Comparison of ENCODE assay signal across 8 cellular contexts in genomic region chr21:35026617-35027557, GRCh38. TPM values are rescaled to one million over a fixed set of nuclear protein-coding genes. Genes with fewer than 3 reads are reported as not detected.
A peak's percentile ranks its signal among the peaks of the same experiment; 100 is the strongest.
DNase-seq lines count a peak whose midpoint lies in the region; ATAC-seq lines count a peak whose summit lies in the region.

No MANE protein-coding gene starts in this region.

- peaks cover 53% of the 10 kb centered on the region for H3K36me3 Mint-ChIP-seq in dendritic cell treated with granulocyte-macrophage colony-stimulating factor and Interleukin-4, amounts not matched to agents 40 ng/mL and 50 ng/mL, for 4 days (ENCODE audit: low read depth)

- peak overlapping the region; percentile 80 for H3K4me3 Mint-ChIP-seq in dendritic cell treated with granulocyte-macrophage colony-stimulating factor and Interleukin-4, amounts not matched to agents 40 ng/mL and 50 ng/mL, for 4 days

- H3K4me1 Mint-ChIP-seq in dendritic cell treated with granulocyte-macrophage colony-stimulating factor and Interleukin-4, amounts not matched to agents 40 ng/mL and 50 ng/mL, for 4 days (ENCODE audit: low read depth): peaks cover 67% of the 10 kb centered on the region

- H3K27ac Mint-ChIP-seq in dendritic cell treated with granulocyte-macrophage colony-stimulating factor and Interleukin-4, amounts not matched to agents 40 ng/mL and 50 ng/mL, for 4 days: peak overlapping the region; percentile 88

- H3K27me3 Mint-ChIP-seq in dendritic cell treated with granulocyte-macrophage colony-stimulating factor and Interleukin-4, amounts not matched to agents 40 ng/mL and 50 ng/mL, for 4 days: no peaks in the 10 kb centered on the region

- peak; percentile 87 for ATAC-seq in GM19328 (IDR thresholded peaks at IDR 0.05; ENCODE audit: unreplicated experiment)

- no peaks in the 10 kb centered on the region for H3K9me3 Mint-ChIP-seq in dendritic cell treated with granulocyte-macrophage colony-stimulating factor and Interleukin-4, amounts not matched to agents 40 ng/mL and 50 ng/mL, for 4 days

- peak; percentile 31 for DNase-seq in A172 (ENCODE audit: low spot score)
- peak; percentile 9 for DNase-seq in HT-29 (ENCODE audit: low spot score)
- peak; percentile 80 for DNase-seq in activated CD4-positive, CD25-positive, alpha-beta regulatory T cell treated with anti-CD3 and anti-CD28 coated beads, Interleukin-2, amount 50 U/mL, for 72 hours
- DNase-seq in medulla oblongata (ENCODE audit: extremely low spot score): peak; percentile 47
- peak; percentile 68 to 76 for DNase-seq in stimulated activated CD8-positive, alpha-beta memory T cell treated with anti-CD3 and anti-CD28 coated beads, Interleukin-2, amount 100 ng/mL, for 48 hours (ENCODE audit: low read depth in 2 of 2)
- no peak for DNase-seq in NCI-H2227 (lab: John Stamatoyannopoulos, UW; ENCODE audit: unreplicated experiment)

- intact Hi-C loops in dendritic cell treated with granulocyte-macrophage colony-stimulating factor and Interleukin-4, amounts not matched to agents 40 ng/mL and 50 ng/mL, for 4 days (cut with micrococcal nuclease): loop anchor here (10.0 kb wide), 1 partner anchor 62 kb away; no protein-coding TSS in a partner anchor

RNA-seq across cellular contexts. Expression of gene RUNX1, which starts 22.2 kb away (rescaled TPM):
- 38.2 and 48.1 TPM in 2 replicates for total RNA-seq in A172 (2014; rRNA removed; shearing (Covaris generic))
- total RNA-seq in HT-29 (2014; rRNA removed; shearing (Covaris generic)): 17.6 and 26.7 TPM in 2 replicates
